ENCODE assay signal across 22 cellular contexts in genomic region chr7:116449441-116449840, GRCh38. TPM values are rescaled to one million over a fixed set of nuclear protein-coding genes. Genes with fewer than 3 reads are reported as not detected.
DNase-seq lines count a peak whose midpoint lies in the region; ATAC-seq, FAIRE-seq and TF ChIP-seq lines count a peak whose summit lies in the region.
"Had no signal": no experiment of that assay in that cellular context is flagged by ENCODE, and none has a peak within 500 bp of the region (broad histone marks: within the 10 kb centered on the region; RNA-seq: fewer than 3 reads in every experiment).

No MANE protein-coding gene starts in this region.

- DNase-seq in heart left ventricle: no peak
- no peak for DNase-seq in cardiac septum (ENCODE audit: low spot score)
- DNase-seq in coronary artery (ENCODE audit: low spot score): no peak
- DNase-seq in activated T-cell treated with anti-CD3 and anti-CD28 coated beads, Interleukin-2, amount 50 U/mL, for 1 hour: no peak
- no peak for DNase-seq in NCI-H128 (lab: John Stamatoyannopoulos, UW; ENCODE audit: unreplicated experiment)
- no peak for DNase-seq in DMS53 (lab: John Stamatoyannopoulos, UW)
- DNase-seq in urothelium cell line (ENCODE audit: low spot score): no peak
- DNase-seq: 8988T; BE2C; Caco-2; CD4-positive, CD25-positive, alpha-beta regulatory T cell; GDM1; GOT3; Kasumi-1; MG63; NCI-H1092; NCI-H510A; NCI-H748 treated with DMSO at 0.1 percent for 48 hours; PC-3 had no signal

- H3K9ac ChIP-seq in rectal smooth muscle tissue (ENCODE audit: low read length): no peak overlapping the region

- FAIRE-seq in urothelium cell line (lab: Jason Lieb, UNC): no peak
- FAIRE-seq: GM12878 had no signal

- peak overlapping the region in 10 of 12 donors; percentile 30 to 80 (median 66) for H3K27ac ChIP-seq in heart left ventricle
- peak overlapping the region; percentile 24 to 63 for H3K27ac ChIP-seq in coronary artery
- peak overlapping the region; percentile 63 for H3K27ac ChIP-seq in rectal smooth muscle tissue (ENCODE audit: low read depth, low read length)
- H3K27ac ChIP-seq: RWPE1 had no signal

- H3K36me3 ChIP-seq in heart left ventricle (no peaks in the 10 kb centered on the region), rectal smooth muscle tissue (ENCODE audit: control insufficient read depth, insufficient read depth, low read length) (no peaks in the 10 kb centered on the region)
- H3K36me3 ChIP-seq: BE2C, MG63 had no signal

- intact Hi-C loops in heart left ventricle (cut with DNase I): loop anchor here in 9 of 10 donors (5.0 to 10.0 kb wide), 7 partner anchors 45 to 185 kb away; partner anchors contain the start of genes CAV2 (in 4 of the 9) and CAV1 (in 2 of the 9)
- intact Hi-C loops in cardiac septum (cut with DNase I): loop anchor here (2.0 kb wide), 1 partner anchor 49 kb away; the partner anchor contains the start of gene CAV2

- H3K4me3 ChIP-seq in heart left ventricle (no peak overlapping the region), coronary artery (no peak overlapping the region), rectal smooth muscle tissue (ENCODE audit: low read length) (no peak overlapping the region)
- H3K4me3 ChIP-seq: GM12878, MG63 had no signal

- no peak for TF ChIP-seq POLR2A in heart left ventricle (IDR thresholded peaks at IDR 0.05)

- H3K9me3 ChIP-seq in heart left ventricle: no peaks in the 10 kb centered on the region
- H3K9me3 ChIP-seq: BE2C, Caco-2, MG63 had no signal

- H3K4me1 ChIP-seq in heart left ventricle (peaks cover 0 to 39% (median 11%) of the 10 kb centered on the region in 12 donors), rectal smooth muscle tissue (ENCODE audit: control insufficient read depth, insufficient read depth, low read length) (peaks cover 19% of the 10 kb centered on the region)
- H3K4me1 ChIP-seq: BE2C had no signal

- no peak for TF ChIP-seq CTCF in heart left ventricle (IDR thresholded peaks at IDR 0.05)
- no peak for TF ChIP-seq CTCF in coronary artery (IDR thresholded peaks at IDR 0.05)

- WGBS in heart left ventricle, 4 donors: 79 to 84% (median 81%) methylated on average over 4 of the region's 4 CpGs

- H3K27me3 ChIP-seq in heart left ventricle (no peaks in the 10 kb centered on the region), rectal smooth muscle tissue (ENCODE audit: control insufficient read depth, insufficient read depth, low read length) (no peaks in the 10 kb centered on the region)
- H3K27me3 ChIP-seq: MG63 had no signal

- ATAC-seq in heart left ventricle: peak; percentile 57 to 70 (median 59)
- ATAC-seq: GM12878, PC-3 had no signal

RNA-seq across cellular contexts. Expression of gene CAV2, which starts 50.1 kb away (rescaled TPM):
- total RNA-seq in heart left ventricle (100 to 1,000 TPM; 189 to 345 (median 237) TPM), cardiac septum (311 TPM)
- 100 to 1,000 TPM in 1 of 2 donors, 10 to 100 TPM in 1; 66.3 to 236 TPM for polyA plus RNA-seq in heart left ventricle
- total RNA-seq: CD4-positive, CD25-positive, alpha-beta regulatory T cell had no signal
- polyA plus RNA-seq: CD4-positive, CD25-positive, alpha-beta regulatory T cell had no signal
